ENCODE assay signal across 28 cellular contexts in genomic region chr12:3279415-3279780, GRCh38.
"Had no signal": no experiment of that assay in that cellular context is flagged by ENCODE, and none has a peak within 500 bp of the region (broad histone marks: within the 10 kb centered on the region; RNA-seq: fewer than 3 reads in every experiment).

No MANE protein-coding gene starts in this region.

- H3K36me3 Mint-ChIP-seq: activated naive CD8-positive, alpha-beta T cell treated with anti-CD3 and anti-CD28 coated beads for 36 hours had no signal

- ATAC-seq: activated CD8-positive, alpha-beta T cell treated with anti-CD3 and anti-CD28 coated beads for 36 hours; activated T-cell treated with anti-CD3 and anti-CD28 coated beads, Interleukin-2, amount 50 U/mL, for 72 hours; activated T-helper 17 cell treated with anti-CD3 and anti-CD28 coated beads, Interleukin-2, amount 50 U/mL, for 72 hours; Panc1 had no signal

- H3K4me1 Mint-ChIP-seq: activated CD4-positive, alpha-beta T cell treated with anti-CD3 and anti-CD28 coated beads, Interleukin-2, amount 10 ng/mL, durations not matched to agents 24 days and 14 days; activated T-helper 17 cell treated with anti-CD3 and anti-CD28 coated beads, Interleukin-2, amount 50 U/mL, for 72 hours had no signal

- H3K9ac ChIP-seq: KMS-11 had no signal

- H3K4me3 Mint-ChIP-seq: activated CD4-positive, alpha-beta T cell treated with anti-CD3 and anti-CD28 coated beads, Interleukin-2, amount 10 ng/mL, durations not matched to agents 24 days and 14 days; activated CD8-positive, alpha-beta T cell treated with anti-CD3 and anti-CD28 coated beads for 36 hours; activated naive CD8-positive, alpha-beta T cell treated with anti-CD3 and anti-CD28 coated beads for 36 hours; activated T-cell treated with anti-CD3 and anti-CD28 coated beads, Interleukin-2, amount 50 U/mL, for 72 hours; activated T-helper 17 cell treated with anti-CD3 and anti-CD28 coated beads, Interleukin-2, amount 50 U/mL, for 72 hours; T-helper 1 cell treated with Interleukin-12 subunit alpha and Interleukin-12 subunit beta and Interleukin-4 antibody, amounts not matched to agents 30 μg/mL and 1 μg/mL, for 36 hours; T-helper 2 cell treated with Interferon-gamma antibody and Interleukin-4, amounts not matched to agents 5 μg/mL and 100 μg/mL, for 36 hours had no signal

- H3K4me3 ChIP-seq: SJCRH30, SK-N-MC had no signal

- DNase-seq: activated CD4-positive, alpha-beta T cell treated with anti-CD3 and anti-CD28 coated beads, Interleukin-2, amount 10 ng/mL, durations not matched to agents 24 days and 14 days; activated CD4-positive, alpha-beta T cell treated with anti-CD3 and anti-CD28 coated beads, Interleukin-2, amount 50 U/mL, for 4 hours; activated CD8-positive, alpha-beta T cell treated with anti-CD3 and anti-CD28 coated beads for 36 hours; activated effector memory CD4-positive, alpha-beta T cell treated with anti-CD3 and anti-CD28 coated beads, Interleukin-2, amount 50 U/mL, for 16 hours; activated naive CD4-positive, alpha-beta T cell; activated naive CD4-positive, alpha-beta T cell treated with anti-CD3 and anti-CD28 coated beads, Interleukin-2, amount 50 U/mL, for 16 hours; activated naive CD8-positive, alpha-beta T cell treated with anti-CD3 and anti-CD28 coated beads for 36 hours; activated T-cell treated with anti-CD3 and anti-CD28 coated beads, Interleukin-2, amount 50 U/mL, for 1 hour; activated T-cell treated with anti-CD3 and anti-CD28 coated beads, Interleukin-2, amount 50 U/mL, for 72 hours; amniotic stem cell; aorta; brain microvascular endothelial cell; MM.1S; MV-4-11; NCI-H1092; NCI-H1436 treated with DMSO at 0.1 percent for 48 hours; NCI-H1694 treated with DMSO at 0.1 percent for 48 hours; NCI-H2029; NCI-H345; NCI-H524 treated with DMSO at 0.1 percent for 48 hours; SHP77; SJCRH30 had no signal

- H3K9me3 ChIP-seq: SJCRH30 had no signal

- H3K9me3 Mint-ChIP-seq: activated CD4-positive, alpha-beta T cell treated with anti-CD3 and anti-CD28 coated beads, Interleukin-2, amount 10 ng/mL, durations not matched to agents 24 days and 14 days; activated CD8-positive, alpha-beta T cell treated with anti-CD3 and anti-CD28 coated beads for 36 hours; activated naive CD8-positive, alpha-beta T cell treated with anti-CD3 and anti-CD28 coated beads for 36 hours; activated T-cell treated with anti-CD3 and anti-CD28 coated beads, Interleukin-2, amount 50 U/mL, for 72 hours; activated T-helper 17 cell treated with anti-CD3 and anti-CD28 coated beads, Interleukin-2, amount 50 U/mL, for 72 hours; T-helper 1 cell treated with Interleukin-12 subunit alpha and Interleukin-12 subunit beta and Interleukin-4 antibody, amounts not matched to agents 30 μg/mL and 1 μg/mL, for 36 hours; T-helper 2 cell treated with Interferon-gamma antibody and Interleukin-4, amounts not matched to agents 5 μg/mL and 100 μg/mL, for 36 hours had no signal

- H3K27ac Mint-ChIP-seq: activated CD4-positive, alpha-beta T cell treated with anti-CD3 and anti-CD28 coated beads, Interleukin-2, amount 10 ng/mL, durations not matched to agents 24 days and 14 days; activated CD8-positive, alpha-beta T cell treated with anti-CD3 and anti-CD28 coated beads for 36 hours; activated naive CD8-positive, alpha-beta T cell treated with anti-CD3 and anti-CD28 coated beads for 36 hours; activated T-cell treated with anti-CD3 and anti-CD28 coated beads, Interleukin-2, amount 50 U/mL, for 72 hours; activated T-helper 17 cell treated with anti-CD3 and anti-CD28 coated beads, Interleukin-2, amount 50 U/mL, for 72 hours; T-helper 1 cell treated with Interleukin-12 subunit alpha and Interleukin-12 subunit beta and Interleukin-4 antibody, amounts not matched to agents 30 μg/mL and 1 μg/mL, for 36 hours; T-helper 2 cell treated with Interferon-gamma antibody and Interleukin-4, amounts not matched to agents 5 μg/mL and 100 μg/mL, for 36 hours had no signal

- H3K27me3 ChIP-seq: brain microvascular endothelial cell, SJCRH30 had no signal

- H3K27ac ChIP-seq: brain microvascular endothelial cell, KMS-11, SJCRH30, SK-N-MC had no signal

- H3K4me2 ChIP-seq: KMS-11 had no signal
